ENCODE assay signal across 24 cellular contexts in the genomic region with DNA sequence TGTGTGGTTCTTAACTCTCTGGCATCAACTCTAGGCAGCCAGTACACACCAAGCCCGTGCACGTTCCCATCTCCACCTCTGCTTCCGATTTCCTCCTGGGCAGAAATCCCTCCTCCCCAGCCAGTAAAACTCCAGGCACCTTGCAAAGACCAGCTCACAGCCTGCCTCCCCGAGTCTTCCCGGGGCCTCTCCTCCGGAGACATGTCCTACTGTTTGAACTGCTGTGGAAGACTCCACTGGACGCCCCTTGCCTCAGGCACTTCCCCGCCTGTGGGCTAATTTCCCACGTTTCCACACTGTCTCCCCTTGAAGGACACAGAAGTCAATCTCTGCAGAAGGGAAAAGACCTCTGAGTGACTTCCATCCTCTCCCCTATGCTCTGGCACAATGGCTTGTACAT.
DNase-seq lines count a peak whose midpoint lies in the region; ATAC-seq and TF ChIP-seq lines count a peak whose summit lies in the region.
"Had no signal": no experiment of that assay in that cellular context is flagged by ENCODE, and none has a peak within 500 bp of the region (broad histone marks: within the 10 kb centered on the region; RNA-seq: fewer than 3 reads in every experiment).

No MANE protein-coding gene starts in this region.

- no peaks in the 10 kb centered on the region for H3K27me3 ChIP-seq in IMR-90 (ENCODE audit: control insufficient read depth, insufficient read depth, low read length)
- H3K27me3 ChIP-seq: adrenal gland, cardiac muscle cell, heart left ventricle, left lung, spleen had no signal

- no peak overlapping the region for H2BK5ac ChIP-seq in IMR-90 (ENCODE audit: low read depth, low read length, poor library complexity, severe bottlenecking)

- peaks cover 37% of the 10 kb centered on the region for H3K36me3 ChIP-seq in IMR-90 (ENCODE audit: control insufficient read depth, insufficient read depth, low read length)
- H3K36me3 ChIP-seq: adrenal gland, cardiac muscle cell had no signal

- H3K4me2 ChIP-seq in IMR-90 (ENCODE audit: low read depth, low read length): no peak overlapping the region

- no peak for TF ChIP-seq POLR2A in IMR-90 (IDR thresholded peaks at IDR 0.05; ENCODE audit: low read depth, low read length)

- TF ChIP-seq RAD21 in IMR-90 (IDR thresholded peaks at IDR 0.05; ENCODE audit: low read length): no peak

- no peak overlapping the region for H3K56ac ChIP-seq in IMR-90 (ENCODE audit: extremely low read depth, insufficient read depth, low read length)

- no peak overlapping the region for H2AK9ac ChIP-seq in IMR-90 (replicated peaks; ENCODE audit: low read depth, low read length, poor library complexity)

- CTCF ChIA-PET in IMR-90 (lab: Yijun Ruan, JAX): interaction anchor here (0.7 kb wide), 1 partner anchor 285 kb away, joined by 3 read pairs; no protein-coding TSS in a partner anchor

- DNase-seq in activated T-cell treated with anti-CD3 and anti-CD28 coated beads, Interleukin-2, amount 50 U/mL, for 72 hours: no peak
- DNase-seq in activated T-cell treated with anti-CD3 and anti-CD28 coated beads, Interleukin-2, amount 50 U/mL, for 48 hours: no peak
- DNase-seq in IMR-90 (no peak), HK-2 (ENCODE audit: unreplicated experiment) (no peak), middle frontal gyrus (ENCODE audit: extremely low spot score, low spot score) (no peak), HFFc6 (no peak)
- DNase-seq in effector memory CD8-positive, alpha-beta T cell: no peak
- no peak for DNase-seq in stimulated activated naive B cell treated with anti-CD40 and anti-IgM and Interleukin-4, amounts not matched to agents 10 μg/mL and 1 μg/mL and 100 μg/mL, for 72 hours
- DNase-seq: activated CD4-positive, CD25-positive, alpha-beta regulatory T cell treated with anti-CD3 and anti-CD28 coated beads, Interleukin-2, amount 50 U/mL, for 72 hours; activated T-cell treated with anti-CD3 and anti-CD28 coated beads for 4 hours; adrenal gland; dermis blood vessel endothelial cell; DMS79; heart left ventricle; left lung; NCI-H1417; NCI-H524; nucleus accumbens; retina; spleen; T1000 had no signal

- no peak overlapping the region for H3K4me3 ChIP-seq in IMR-90 (ENCODE audit: insufficient read depth, low read depth, low read length)
- H3K4me3 ChIP-seq: adrenal gland, cardiac muscle cell, GM12878, heart left ventricle, left lung, spleen had no signal

- H4K91ac ChIP-seq in IMR-90 (ENCODE audit: insufficient read depth, low read depth, low read length): no peak overlapping the region

- no peaks in the 10 kb centered on the region for H3K27me3 Mint-ChIP-seq in activated T-cell treated with anti-CD3 and anti-CD28 coated beads, Interleukin-2, amount 50 U/mL, for 72 hours (ENCODE audit: low read depth)
- no peaks in the 10 kb centered on the region for H3K27me3 Mint-ChIP-seq in effector memory CD8-positive, alpha-beta T cell
- no peaks in the 10 kb centered on the region for H3K27me3 Mint-ChIP-seq in stimulated activated naive B cell treated with anti-CD40 and anti-IgM and Interleukin-4, amounts not matched to agents 10 μg/mL and 1 μg/mL and 100 μg/mL, for 72 hours
- no peaks in the 10 kb centered on the region; the same call in 1 of the 2 replicates for H3K27me3 Mint-ChIP-seq in HFFc6 (ENCODE audit: insufficient read depth)

- no peak overlapping the region for H4K5ac ChIP-seq in IMR-90 (ENCODE audit: low read depth, low read length)

- no peak overlapping the region for H2AFZ ChIP-seq in IMR-90 (replicated peaks; ENCODE audit: low read length, poor library complexity)

- intact Hi-C loops in IMR-90 (cut with micrococcal nuclease): no loop called here

- H3K4me1 ChIP-seq in IMR-90 (ENCODE audit: control insufficient read depth, insufficient read depth, low read length): peaks cover 25% of the 10 kb centered on the region

- H2BK15ac ChIP-seq in IMR-90 (ENCODE audit: low read depth, low read length): no peak overlapping the region

- no peak overlapping the region for H3K14ac ChIP-seq in IMR-90 (replicated peaks; ENCODE audit: low read depth, low read length)

- H3K9me3 ChIP-seq in IMR-90 (ENCODE audit: control insufficient read depth, insufficient read depth, low read length): no peaks in the 10 kb centered on the region
- H3K9me3 ChIP-seq: adrenal gland, heart left ventricle, left lung, spleen had no signal

- peaks cover 52% of the 10 kb centered on the region for H3K9me1 ChIP-seq in IMR-90 (ENCODE audit: insufficient read depth, low read length)

- TF ChIP-seq CTCF in IMR-90 (conservative IDR thresholded peaks at IDR 0.05; ENCODE audit: low read depth, low read length) (no peak), HFFc6 (IDR thresholded peaks at IDR 0.05) (no peak)

- no peak overlapping the region for H2BK120ac ChIP-seq in IMR-90 (ENCODE audit: low read depth, low read length)

- peak overlapping the region in 1 of 2 experiments; percentile 27; a peak in 1 of 4 replicates for H4K8ac ChIP-seq in IMR-90 (ENCODE audit: low read depth in 2 of 2, low read length in 2 of 2)

- peaks cover 71% of the 10 kb centered on the region for H3K4me1 Mint-ChIP-seq in activated T-cell treated with anti-CD3 and anti-CD28 coated beads, Interleukin-2, amount 50 U/mL, for 72 hours (ENCODE audit: low read depth)
- H3K4me1 Mint-ChIP-seq in effector memory CD8-positive, alpha-beta T cell (ENCODE audit: low read depth in 2 of 2): peaks cover 53 to 71% of the 10 kb centered on the region in 2 donors
- peaks cover 33 to 56% of the 10 kb centered on the region in 2 donors for H3K4me1 Mint-ChIP-seq in stimulated activated naive B cell treated with anti-CD40 and anti-IgM and Interleukin-4, amounts not matched to agents 10 μg/mL and 1 μg/mL and 100 μg/mL, for 72 hours
- peaks cover 14% of the 10 kb centered on the region for H3K4me1 Mint-ChIP-seq in HFFc6 (ENCODE audit: low read depth)

- H3K4ac ChIP-seq in IMR-90 (ENCODE audit: low read depth, low read length): 0 out of 2 replicates have a peak overlapping the region, but pooled peaks have one; percentile 8

- H4K20me1 ChIP-seq in IMR-90 (ENCODE audit: insufficient read depth, low read length): peaks cover 62% of the 10 kb centered on the region

- peaks cover 77 to 93% of the 10 kb centered on the region in 2 experiments for H3K79me1 ChIP-seq in IMR-90 (ENCODE audit: low read depth in 1 of 2, low read length in 2 of 2)

- no TSS peak for BruUV-seq in IMR-90 (replicated peaks; lab: Mats Ljungman, UMichigan)

- in situ Hi-C loops in IMR-90 (cut with MboI; ENCODE audit: low sequenced_read_pairs): no loop called here

- H2BK20ac ChIP-seq in IMR-90 (ENCODE audit: low read depth, low read length): no peak overlapping the region

- no peak overlapping the region for H3K27ac ChIP-seq in IMR-90 (ENCODE audit: insufficient read depth, low read length)
- H3K27ac ChIP-seq: adrenal gland, cardiac muscle cell, heart left ventricle had no signal

- H3K4me3 Mint-ChIP-seq in activated T-cell treated with anti-CD3 and anti-CD28 coated beads, Interleukin-2, amount 50 U/mL, for 72 hours: no peak overlapping the region
- H3K4me3 Mint-ChIP-seq in effector memory CD8-positive, alpha-beta T cell: peak overlapping the region in 1 of 2 donors; percentile 35
- no peak overlapping the region for H3K4me3 Mint-ChIP-seq in stimulated activated naive B cell treated with anti-CD40 and anti-IgM and Interleukin-4, amounts not matched to agents 10 μg/mL and 1 μg/mL and 100 μg/mL, for 72 hours
- no peak overlapping the region for H3K4me3 Mint-ChIP-seq in HFFc6

- dilution Hi-C loops in IMR-90 (cut with HindIII; ENCODE audit: low sequenced_read_pairs, unreplicated experiment): no loop called here

- POLR2A ChIA-PET in IMR-90 (lab: Charles Lee; ENCODE audit: unreplicated experiment): no interaction called here

- ATAC-seq in activated T-cell treated with anti-CD3 and anti-CD28 coated beads, Interleukin-2, amount 50 U/mL, for 72 hours (replicated peaks in 1 of 2): no peak
- ATAC-seq in IMR-90 (ENCODE audit: low read depth): no peak
- no peak for ATAC-seq in effector memory CD8-positive, alpha-beta T cell (replicated peaks)
- ATAC-seq in stimulated activated naive B cell treated with anti-CD40 and anti-IgM and Interleukin-4, amounts not matched to agents 10 μg/mL and 1 μg/mL and 100 μg/mL, for 72 hours (replicated peaks): no peak
- ATAC-seq: GM12878, heart left ventricle, HepG2, left lung had no signal

- H3K36me3 Mint-ChIP-seq in activated T-cell treated with anti-CD3 and anti-CD28 coated beads, Interleukin-2, amount 50 U/mL, for 72 hours (ENCODE audit: insufficient read depth in 2 of 2): peaks cover 8 to 22% of the 10 kb centered on the region in 2 donors
- H3K36me3 Mint-ChIP-seq in effector memory CD8-positive, alpha-beta T cell (ENCODE audit: insufficient read depth): peaks cover 52% of the 10 kb centered on the region
- peaks cover 14 to 16% of the 10 kb centered on the region in 2 donors for H3K36me3 Mint-ChIP-seq in stimulated activated naive B cell treated with anti-CD40 and anti-IgM and Interleukin-4, amounts not matched to agents 10 μg/mL and 1 μg/mL and 100 μg/mL, for 72 hours
- peaks cover 10% of the 10 kb centered on the region; the same call in 1 of the 2 replicates for H3K36me3 Mint-ChIP-seq in HFFc6 (ENCODE audit: low read depth)

- H3K9me3 Mint-ChIP-seq in activated T-cell treated with anti-CD3 and anti-CD28 coated beads, Interleukin-2, amount 50 U/mL, for 72 hours: no peaks in the 10 kb centered on the region
- H3K9me3 Mint-ChIP-seq in effector memory CD8-positive, alpha-beta T cell: no peaks in the 10 kb centered on the region
- no peaks in the 10 kb centered on the region for H3K9me3 Mint-ChIP-seq in stimulated activated naive B cell treated with anti-CD40 and anti-IgM and Interleukin-4, amounts not matched to agents 10 μg/mL and 1 μg/mL and 100 μg/mL, for 72 hours
- H3K9me3 Mint-ChIP-seq in HFFc6: no peaks in the 10 kb centered on the region

- no peak overlapping the region for H3K18ac ChIP-seq in IMR-90 (ENCODE audit: low read depth, low read length)

- peak overlapping the region; percentile 3; the same call in 1 of the 2 replicates for H2AK5ac ChIP-seq in IMR-90 (ENCODE audit: low read depth, low read length)

- peak overlapping the region; percentile 59; the same call in 1 of the 2 replicates for H3K23ac ChIP-seq in IMR-90 (ENCODE audit: low read depth, low read length)

- H3K27ac Mint-ChIP-seq in activated T-cell treated with anti-CD3 and anti-CD28 coated beads, Interleukin-2, amount 50 U/mL, for 72 hours: peak overlapping the region; percentile 74
- H3K27ac Mint-ChIP-seq in effector memory CD8-positive, alpha-beta T cell: peak overlapping the region; percentile 86 to 93
- peak overlapping the region; percentile 87 for H3K27ac Mint-ChIP-seq in stimulated activated naive B cell treated with anti-CD40 and anti-IgM and Interleukin-4, amounts not matched to agents 10 μg/mL and 1 μg/mL and 100 μg/mL, for 72 hours
- no peak overlapping the region for H3K27ac Mint-ChIP-seq in HFFc6

- no peak overlapping the region for H3K9ac ChIP-seq in IMR-90 (ENCODE audit: low read depth, low read length)

- WGBS in IMR-90 (ENCODE audit: extremely low coverage in 2 of 2, insufficient read length in 1 of 2), 2 experiments: 100% methylated on average over 4 of the region's 9 CpGs; no CpG with 5 or more reads in 1 of the 2 experiments

TF ChIP-seq in IMR-90, 13 proteins besides CTCF, POLR2A, EP300 and RAD21 (continues in another document):
- no peak for TF ChIP-seq CEBPB (IDR thresholded peaks at IDR 0.05; ENCODE audit: low read depth, low read length)
- no peak for TF ChIP-seq FOS (IDR thresholded peaks at IDR 0.05; ENCODE audit: low read depth, low read length)
- no peak for TF ChIP-seq MAFK (IDR thresholded peaks at IDR 0.05; ENCODE audit: low read depth, low read length)
